In the genomic region with DNA sequence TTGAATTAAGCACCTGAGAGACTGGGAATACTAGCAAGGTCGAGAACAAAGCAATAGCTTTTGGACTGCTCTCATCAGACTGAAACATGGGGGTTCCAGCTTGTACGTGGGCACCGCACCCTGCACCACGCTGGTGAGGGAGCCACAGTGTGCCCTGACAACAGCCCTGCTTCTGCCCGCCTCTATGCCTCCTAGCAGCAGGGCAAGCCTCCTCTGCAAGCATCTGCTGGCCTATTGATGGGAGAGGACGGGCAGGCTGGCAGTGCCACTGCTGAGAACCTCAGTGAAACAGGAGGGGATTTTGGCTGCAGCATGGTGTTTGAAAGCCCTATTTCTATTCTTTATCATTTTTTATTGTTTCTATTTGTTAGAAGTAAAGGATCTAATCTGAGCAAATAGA, we compare ENCODE assay signal across 13 cellular contexts.
"Had no signal": no experiment of that assay in that cellular context is flagged by ENCODE, and none has a peak within 500 bp of the region (broad histone marks: within the 10 kb centered on the region; RNA-seq: fewer than 3 reads in every experiment).

No MANE protein-coding gene starts in this region.

- H3K27ac Mint-ChIP-seq: nephron progenitor cell, WTC11 had no signal

- H3K4me1 ChIP-seq: breast epithelium had no signal

- H3K9me3 ChIP-seq: breast epithelium, tibial artery had no signal

- H3K4me3 Mint-ChIP-seq: nephron progenitor cell, WTC11 had no signal

- H3K4me3 ChIP-seq: breast epithelium, tibial artery had no signal

- H3K36me3 Mint-ChIP-seq: WTC11 had no signal

- H3K27ac ChIP-seq: breast epithelium, epithelial cell of prostate, tibial artery had no signal

- DNase-seq: activated CD4-positive, alpha-beta T cell treated with anti-CD3 and anti-CD28 coated beads for 4 hours; activated CD8-positive, alpha-beta memory T cell treated with anti-CD3 and anti-CD28 coated beads for 24 hours; activated naive CD4-positive, alpha-beta T cell; aorta; dermis blood vessel endothelial cell; nephron progenitor cell; stimulated activated CD4-positive, alpha-beta T cell treated with anti-CD3 and anti-CD28 coated beads, Interleukin-2, amount 100 ng/mL, for 24 hours; SW 1271; tibial artery had no signal

- H3K36me3 ChIP-seq: breast epithelium, tibial artery had no signal

- ATAC-seq: left lobe of liver had no signal

- H3K27me3 ChIP-seq: breast epithelium, tibial artery had no signal
